Comparison of ENCODE assay signal across 10 cellular contexts in genomic region chr6:33746651-33747100, GRCh38. TPM values are rescaled to one million over a fixed set of nuclear protein-coding genes. Genes with fewer than 3 reads are reported as not detected.
A peak's percentile ranks its signal among the peaks of the same experiment; 100 is the strongest.
DNase-seq lines count a peak whose midpoint lies in the region; TF ChIP-seq lines count a peak whose summit lies in the region.
"Had no signal": no experiment of that assay in that cellular context is flagged by ENCODE, and none has a peak within 500 bp of the region (broad histone marks: within the 10 kb centered on the region; RNA-seq: fewer than 3 reads in every experiment).

A gene with protein sequence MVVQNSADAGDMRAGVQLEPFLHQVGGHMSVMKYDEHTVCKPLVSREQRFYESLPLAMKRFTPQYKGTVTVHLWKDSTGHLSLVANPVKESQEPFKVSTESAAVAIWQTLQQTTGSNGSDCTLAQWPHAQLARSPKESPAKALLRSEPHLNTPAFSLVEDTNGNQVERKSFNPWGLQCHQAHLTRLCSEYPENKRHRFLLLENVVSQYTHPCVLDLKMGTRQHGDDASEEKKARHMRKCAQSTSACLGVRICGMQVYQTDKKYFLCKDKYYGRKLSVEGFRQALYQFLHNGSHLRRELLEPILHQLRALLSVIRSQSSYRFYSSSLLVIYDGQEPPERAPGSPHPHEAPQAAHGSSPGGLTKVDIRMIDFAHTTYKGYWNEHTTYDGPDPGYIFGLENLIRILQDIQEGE (minus strand): TSS chr6:33746905. CDS start chr6:33735476, 11,429 bp downstream.

- no peaks in the 10 kb centered on the region for H3K36me3 Mint-ChIP-seq in activated CD4-positive, alpha-beta T cell treated with anti-CD3 and anti-CD28 coated beads, Interleukin-2, amount 10 ng/mL, durations not matched to agents 24 days and 14 days (ENCODE audit: low read depth)
- no peaks in the 10 kb centered on the region for H3K36me3 Mint-ChIP-seq in activated naive CD4-positive, alpha-beta T cell treated with anti-CD3 and anti-CD28 coated beads, Interleukin-2, amount 10 ng/mL, durations not matched to agents 7 days and 5 days

- CTCF ChIA-PET in activated naive CD4-positive, alpha-beta T cell treated with anti-CD3 and anti-CD28 coated beads, Interleukin-2, amount 10 ng/mL, durations not matched to agents 7 days and 5 days (lab: Charles Lee): interaction anchor here (1.1 to 15.6 kb wide), 4 partner anchors 21 to 281 kb away, joined by 4 to 144 read pairs (median 24); partner anchors contain the start of gene UQCC2

- H3K27me3 Mint-ChIP-seq in activated CD4-positive, alpha-beta T cell treated with anti-CD3 and anti-CD28 coated beads, Interleukin-2, amount 10 ng/mL, durations not matched to agents 24 days and 14 days: peaks cover 13% of the 10 kb centered on the region
- peaks cover 57% of the 10 kb centered on the region for H3K27me3 Mint-ChIP-seq in activated naive CD4-positive, alpha-beta T cell treated with anti-CD3 and anti-CD28 coated beads, Interleukin-2, amount 10 ng/mL, durations not matched to agents 7 days and 5 days

- H3K27ac Mint-ChIP-seq in activated CD4-positive, alpha-beta T cell treated with anti-CD3 and anti-CD28 coated beads, Interleukin-2, amount 10 ng/mL, durations not matched to agents 24 days and 14 days: no peak within 1 kb of the TSS
- no peak within 1 kb of the TSS for H3K27ac Mint-ChIP-seq in activated naive CD4-positive, alpha-beta T cell treated with anti-CD3 and anti-CD28 coated beads, Interleukin-2, amount 10 ng/mL, durations not matched to agents 7 days and 5 days

- no peak within 1 kb of the TSS for H3K4me3 Mint-ChIP-seq in activated CD4-positive, alpha-beta T cell treated with anti-CD3 and anti-CD28 coated beads, Interleukin-2, amount 10 ng/mL, durations not matched to agents 24 days and 14 days
- H3K4me3 Mint-ChIP-seq in activated naive CD4-positive, alpha-beta T cell treated with anti-CD3 and anti-CD28 coated beads, Interleukin-2, amount 10 ng/mL, durations not matched to agents 7 days and 5 days: no peak within 1 kb of the TSS

- H3K9me3 ChIP-seq in SJCRH30 (replicated peaks) (no peaks in the 10 kb centered on the region), mucosa of rectum (ENCODE audit: control insufficient read depth in 2 of 2, low read length in 2 of 2) (no peaks in the 10 kb centered on the region), thyroid gland (no peaks in the 10 kb centered on the region), ascending aorta (no peaks in the 10 kb centered on the region)

- H3K27me3 ChIP-seq in SJCRH30 (no peaks in the 10 kb centered on the region), mucosa of rectum (ENCODE audit: control insufficient read depth in 2 of 2, insufficient read depth in 2 of 2, low read length in 2 of 2) (no peaks in the 10 kb centered on the region), thyroid gland (no peaks in the 10 kb centered on the region), ascending aorta (no peaks in the 10 kb centered on the region)

- H3K4me3 ChIP-seq in SJCRH30 (peak within 1 kb of the TSS; percentile 77), fibroblast of villous mesenchyme (ENCODE audit: low read depth, low read length) (peak within 1 kb of the TSS; percentile 74), mucosa of rectum (ENCODE audit: low read length in 2 of 2) (peak within 1 kb of the TSS; percentile 1 to 15), thyroid gland (replicated peaks in 1 of 3) (peak within 1 kb of the TSS in 2 of 3 donors; percentile 0 to 43), lower leg skin (ENCODE audit: low read depth, poor library complexity, severe bottlenecking) (no peak within 1 kb of the TSS), ascending aorta (no peak within 1 kb of the TSS)

- H3K9ac ChIP-seq in mucosa of rectum (ENCODE audit: low read depth in 1 of 2, low read length in 2 of 2): peak within 1 kb of the TSS in 1 of 2 donors; percentile 49

- TF ChIP-seq CTCF in fibroblast of villous mesenchyme (IDR thresholded peaks at IDR 0.05; ENCODE audit: insufficient read depth, low read depth, low read length) (no peak), thyroid gland (IDR thresholded peaks at IDR 0.05) (no peak), lower leg skin (IDR thresholded peaks at IDR 0.05) (no peak), ascending aorta (IDR thresholded peaks at IDR 0.05) (no peak)

- H3K36me3 ChIP-seq in SJCRH30 (no peaks in the 10 kb centered on the region), mucosa of rectum (ENCODE audit: control insufficient read depth in 2 of 2, insufficient read depth in 2 of 2, low read length in 2 of 2) (no peaks in the 10 kb centered on the region), thyroid gland (no peaks in the 10 kb centered on the region), ascending aorta (no peaks in the 10 kb centered on the region)

- intact Hi-C loops in thyroid gland (cut with DNase I) (no loop called here), lower leg skin (cut with DNase I; ENCODE audit: low total_unique reads) (loop anchor here (10.0 kb wide), 1 partner anchor 408 kb away; no protein-coding TSS in a partner anchor), ascending aorta (cut with DNase I) (no loop called here)
- intact Hi-C loops in activated CD4-positive, alpha-beta T cell treated with anti-CD3 and anti-CD28 coated beads, Interleukin-2, amount 10 ng/mL, durations not matched to agents 24 days and 14 days (cut with micrococcal nuclease): no loop called here

- TF ChIP-seq POLR2A in thyroid gland (IDR thresholded peaks at IDR 0.05) (peak in 1 of 2 donors; percentile 85), lower leg skin (IDR thresholded peaks at IDR 0.05) (no peak)

- WGBS in thyroid gland, 2 donors: 24 to 42% methylated on average over 5 to 6 of the region's 10 CpGs
- WGBS in lower leg skin, 2 donors: 61 to 72% methylated on average over 5 to 10 of the region's 10 CpGs

- peak; percentile 84 to 87 for DNase-seq in SJCRH30
- peak; percentile 74 for DNase-seq in fibroblast of villous mesenchyme (ENCODE audit: low read depth)
- peak; percentile 86 to 92 for DNase-seq in thyroid gland
- no peak for DNase-seq in lower leg skin (ENCODE audit: low spot score in 2 of 2)
- no peak for DNase-seq in ascending aorta (ENCODE audit: low spot score in 2 of 2)
- DNase-seq in activated CD4-positive, alpha-beta T cell treated with anti-CD3 and anti-CD28 coated beads, Interleukin-2, amount 10 ng/mL, durations not matched to agents 24 days and 14 days: no peak
- no peak for DNase-seq in activated naive CD4-positive, alpha-beta T cell treated with anti-CD3 and anti-CD28 coated beads, Interleukin-2, amount 10 ng/mL, durations not matched to agents 7 days and 5 days
- DNase-seq: activated CD4-positive, CD25-positive, alpha-beta regulatory T cell had no signal

- peak within 1 kb of the TSS; percentile 89 for H3K27ac ChIP-seq in SJCRH30
- H3K27ac ChIP-seq in mucosa of rectum (ENCODE audit: low read depth in 2 of 2, low read length in 2 of 2): peak within 1 kb of the TSS; percentile 66 to 77
- H3K27ac ChIP-seq in thyroid gland: peak within 1 kb of the TSS; percentile 83 to 87 (median 84)
- H3K27ac ChIP-seq in ascending aorta: no peak within 1 kb of the TSS

- H3K4me1 ChIP-seq in SJCRH30 (peaks cover 43% of the 10 kb centered on the region), mucosa of rectum (ENCODE audit: control insufficient read depth in 2 of 2, insufficient read depth in 2 of 2, low read length in 2 of 2) (peaks cover 24 to 36% of the 10 kb centered on the region in 2 donors), thyroid gland (peaks cover 49 to 50% of the 10 kb centered on the region in 2 donors), ascending aorta (no peaks in the 10 kb centered on the region)

- H3K4me1 Mint-ChIP-seq in activated CD4-positive, alpha-beta T cell treated with anti-CD3 and anti-CD28 coated beads, Interleukin-2, amount 10 ng/mL, durations not matched to agents 24 days and 14 days: peaks cover 3% of the 10 kb centered on the region
- no peaks in the 10 kb centered on the region for H3K4me1 Mint-ChIP-seq in activated naive CD4-positive, alpha-beta T cell treated with anti-CD3 and anti-CD28 coated beads, Interleukin-2, amount 10 ng/mL, durations not matched to agents 7 days and 5 days

- H3K9me3 Mint-ChIP-seq in activated CD4-positive, alpha-beta T cell treated with anti-CD3 and anti-CD28 coated beads, Interleukin-2, amount 10 ng/mL, durations not matched to agents 24 days and 14 days: no peaks in the 10 kb centered on the region
- no peaks in the 10 kb centered on the region for H3K9me3 Mint-ChIP-seq in activated naive CD4-positive, alpha-beta T cell treated with anti-CD3 and anti-CD28 coated beads, Interleukin-2, amount 10 ng/mL, durations not matched to agents 7 days and 5 days

RNA-seq across cellular contexts. Expression of the gene that starts here (rescaled TPM):
- 10.3 and 11.2 TPM in 2 replicates for total RNA-seq in SJCRH30 (2014; rRNA removed; shearing (Covaris generic))
- total RNA-seq in fibroblast of villous mesenchyme (2.6 and 6.0 TPM in 2 replicates), thyroid gland (10 to 100 TPM in 3 of 4 donors, 1 to 10 TPM in 1; 7.9 to 20.5 (median 17.1) TPM), lower leg skin (under 1 TPM in 1 of 4 donors, not detected in 3; 0.45 TPM), ascending aorta (not detected)
- not detected in 2 replicates for total RNA-seq in activated CD4-positive, alpha-beta T cell treated with anti-CD3 and anti-CD28 coated beads, Interleukin-2, amount 10 ng/mL, durations not matched to agents 24 days and 14 days
- total RNA-seq: mononuclear cell had no signal

Comparison
In these comparisons a context has a peak if more than half of its experiments do, and no peak if none do; other contexts are left out.
1. DNase-seq: peak in SJCRH30 (2 of 2), fibroblast of villous mesenchyme (single experiment) and thyroid gland (2 of 2); none in lower leg skin (0 of 2), ascending aorta (0 of 2), activated CD4-positive, alpha-beta T cell treated with anti-CD3 and anti-CD28 coated beads, Interleukin-2, amount 10 ng/mL, durations not matched to agents 24 days and 14 days (single experiment) and activated naive CD4-positive, alpha-beta T cell treated with anti-CD3 and anti-CD28 coated beads, Interleukin-2, amount 10 ng/mL, durations not matched to agents 7 days and 5 days (single experiment).
2. H3K27ac ChIP-seq: peak in SJCRH30 (single experiment), mucosa of rectum (2 of 2) and thyroid gland (3 of 3); none in ascending aorta (0 of 2).
3. H3K4me3 ChIP-seq: peak in SJCRH30 (single experiment), fibroblast of villous mesenchyme (single experiment), mucosa of rectum (2 of 2) and thyroid gland (2 of 3); none in lower leg skin (single experiment) and ascending aorta (0 of 2).